8 cellular contexts compared by ENCODE assay signal in the genomic region with DNA sequence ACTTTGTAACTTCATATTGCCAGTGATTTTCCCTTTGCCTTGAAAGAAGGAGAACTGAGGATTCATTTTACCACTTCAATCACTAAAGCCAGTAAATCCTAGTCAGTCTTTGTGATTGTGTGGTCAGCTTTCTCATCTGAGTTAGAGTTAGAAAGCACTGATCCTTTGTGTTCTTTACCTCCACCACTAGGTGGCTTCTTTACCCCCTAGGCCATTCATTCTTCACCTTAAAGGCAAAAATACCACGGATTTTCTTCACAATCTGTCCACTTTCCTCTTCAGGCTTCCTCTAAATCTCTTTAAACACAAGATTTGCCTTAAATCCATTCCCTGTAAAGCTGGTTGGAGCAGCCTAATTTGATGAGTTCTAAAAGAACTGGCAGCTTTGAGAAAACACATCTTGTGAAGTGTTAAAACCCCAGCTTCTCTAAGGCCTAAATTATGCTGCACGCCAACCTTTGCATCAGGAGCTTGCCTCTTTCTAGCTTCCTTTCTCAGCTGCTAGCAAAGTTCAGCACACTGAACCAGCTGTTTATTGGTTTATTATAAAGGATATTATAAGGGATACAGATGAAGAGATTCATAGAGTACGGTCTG. TPM values are rescaled to one million over a fixed set of nuclear protein-coding genes. Genes with fewer than 3 reads are reported as not detected.
DNase-seq lines count a peak whose midpoint lies in the region; ATAC-seq, FAIRE-seq and TF ChIP-seq lines count a peak whose summit lies in the region.

No MANE protein-coding gene starts in this region.

- FAIRE-seq in pancreas (lab: Jason Lieb, UNC), result no peak

- peaks cover 6 to 19% (median 13%) of the 10 kb centered on the region in 3 donors for H3K36me3 ChIP-seq in pancreas

- TF ChIP-seq CTCF in pancreas (IDR thresholded peaks at IDR 0.05), result peak in 3 of 4 donors; percentile 23 to 43 (median 35)

- H3K9me3 ChIP-seq in pancreas, result no peaks in the 10 kb centered on the region

- H3K27ac ChIP-seq in pancreas, result no peak overlapping the region

- WGBS in pancreas, 2 donors, result 67% methylated on average over 3 of the region's 3 CpGs

- H3K4me1 ChIP-seq in pancreas, result no peaks in the 10 kb centered on the region

- ATAC-seq in pancreas (peak in 3 of 4 donors; percentile 47 to 62 (median 54)), HG03095 (IDR thresholded peaks at IDR 0.05; ENCODE audit: unreplicated experiment) (no peak), HG03159 (IDR thresholded peaks at IDR 0.05; ENCODE audit: unreplicated experiment) (no peak), HG02610 (IDR thresholded peaks at IDR 0.05; ENCODE audit: unreplicated experiment) (no peak)

- no peaks in the 10 kb centered on the region for H3K27me3 ChIP-seq in pancreas

- peak; percentile 35 for DNase-seq in A172 (ENCODE audit: low spot score)
- peak; percentile 35 for DNase-seq in ELF-1 (ENCODE audit: low read depth, low spot score)
- peak; percentile 52 for DNase-seq in NAMALWA (ENCODE audit: low spot score)
- peak; percentile 50 for DNase-seq in dermis blood vessel endothelial cell
- no peak for DNase-seq in pancreas

- H3K4me3 ChIP-seq in pancreas, result no peak overlapping the region

- intact Hi-C loops in pancreas (cut with DNase I), result loop anchor here in 1 of 3 donors (10.0 kb wide), 1 partner anchor 279 kb away; no protein-coding TSS in a partner anchor

RNA-seq across cellular contexts. Expression of a gene that starts 20.4 kb away (rescaled TPM):
- total RNA-seq in A172 (2014; rRNA removed; shearing (Covaris generic)), result 19.1 and 26.0 TPM in 2 replicates
- total RNA-seq in dermis blood vessel endothelial cell (31.1 and 36.8 TPM in 2 replicates), pancreas (10 to 100 TPM in 2 of 6 donors, 1 to 10 TPM in 4; 7.4 to 13.7 (median 8.6) TPM)
- polyA plus RNA-seq in pancreas, result 1 to 10 TPM; 7.0 to 8.0 TPM

Comparison
In these comparisons a context has a peak if more than half of its experiments do, and no peak if none do; other contexts are left out.
1. DNase-seq: peak in A172 (single experiment), ELF-1 (single experiment), NAMALWA (single experiment) and dermis blood vessel endothelial cell (single experiment); none in pancreas (0 of 6).
2. ATAC-seq: peak in pancreas (3 of 4); none in HG03095 (single experiment), HG03159 (single experiment) and HG02610 (single experiment).